ENCODE assay signal across 29 cellular contexts in the genomic region with DNA sequence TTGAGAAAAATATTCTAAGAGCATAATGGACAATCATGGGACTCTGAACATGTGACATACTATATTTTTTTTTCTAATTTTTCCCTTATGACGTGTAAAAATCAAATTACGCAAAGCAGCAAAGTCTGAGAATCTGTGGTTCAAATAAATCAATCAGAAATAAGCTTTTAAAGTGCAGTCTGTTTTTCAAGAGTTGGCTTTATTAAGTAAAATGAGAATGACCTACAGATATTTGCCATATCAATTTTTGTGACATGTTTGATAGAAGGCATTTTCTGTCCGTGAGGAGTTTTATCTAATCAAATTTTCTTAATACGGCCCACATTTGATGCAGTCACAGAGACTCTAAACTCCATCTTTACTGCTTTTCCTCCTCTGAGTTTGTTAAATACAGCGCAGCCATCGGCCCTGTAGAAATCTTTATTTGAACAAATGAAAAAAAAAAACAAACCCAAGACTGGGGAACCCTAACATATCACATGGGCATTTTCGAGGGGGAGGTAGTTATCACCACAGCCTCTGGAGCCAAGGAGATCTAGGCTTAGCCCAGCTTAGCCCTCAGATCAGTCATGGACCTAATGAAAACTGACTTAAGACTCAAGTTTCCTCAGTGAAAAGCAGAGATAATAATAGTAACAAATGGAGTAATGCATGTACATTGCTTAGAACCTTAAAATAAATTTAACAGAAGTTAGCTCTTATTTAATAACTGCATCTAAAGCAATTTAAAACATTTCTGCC.
"Had no signal": no experiment of that assay in that cellular context is flagged by ENCODE, and none has a peak within 500 bp of the region (broad histone marks: within the 10 kb centered on the region; RNA-seq: fewer than 3 reads in every experiment).

No MANE protein-coding gene starts in this region.

- DNase-seq: activated CD4-positive, alpha-beta memory T cell treated with anti-CD3 and anti-CD28 coated beads, Interleukin-2, amount 10 ng/mL, durations not matched to agents 7 days and 5 days; activated CD4-positive, alpha-beta T cell treated with anti-CD3 and anti-CD28 coated beads for 1 hour; activated CD4-positive, alpha-beta T cell treated with anti-CD3 and anti-CD28 coated beads for 4 hours; activated CD4-positive, alpha-beta T cell treated with anti-CD3 and anti-CD28 coated beads, Interleukin-2, amount 10 ng/mL, durations not matched to agents 7 days and 5 days; activated CD4-positive, alpha-beta T cell treated with anti-CD3 and anti-CD28 coated beads, Interleukin-2, amount 50 U/mL, for 4 hours; activated effector memory CD4-positive, alpha-beta T cell treated with anti-CD3 and anti-CD28 coated beads, Interleukin-2, amount 50 U/mL, for 16 hours; activated naive CD4-positive, alpha-beta T cell treated with anti-CD3 and anti-CD28 coated beads for 36 hours; activated naive CD8-positive, alpha-beta T cell treated with anti-CD3 and anti-CD28 coated beads for 36 hours; activated naive CD8-positive, alpha-beta T cell treated with anti-CD3 and anti-CD28 coated beads, Interleukin-2, amount 50 U/mL, for 24 hours; activated T-cell treated with anti-CD3 and anti-CD28 coated beads, Interleukin-2, amount 50 U/mL, for 4 hours; adrenal gland; amygdala; central memory CD4-positive, alpha-beta T cell; cerebellar nuclear complex; colonic mucosa; dorsolateral prefrontal cortex; effector memory CD4-positive, alpha-beta T cell; endodermal cell; foreskin fibroblast; head of caudate nucleus; T-helper 2 cell had no signal

- H3K27ac Mint-ChIP-seq: activated CD4-positive, alpha-beta memory T cell treated with anti-CD3 and anti-CD28 coated beads, Interleukin-2, amount 10 ng/mL, durations not matched to agents 7 days and 5 days; activated CD4-positive, alpha-beta T cell treated with anti-CD3 and anti-CD28 coated beads, Interleukin-2, amount 10 ng/mL, durations not matched to agents 7 days and 5 days; activated naive CD4-positive, alpha-beta T cell treated with anti-CD3 and anti-CD28 coated beads for 36 hours; activated naive CD4-positive, alpha-beta T cell treated with anti-CD3 and anti-CD28 coated beads, Interleukin-2, amount 50 U/mL, for 24 hours; activated naive CD8-positive, alpha-beta T cell treated with anti-CD3 and anti-CD28 coated beads for 36 hours; activated naive CD8-positive, alpha-beta T cell treated with anti-CD3 and anti-CD28 coated beads, Interleukin-2, amount 50 U/mL, for 24 hours; activated T-helper 17 cell treated with anti-CD3 and anti-CD28 coated beads, Interleukin-2, amount 50 U/mL, for 72 hours; endodermal cell; WTC11 had no signal

- H3K27ac ChIP-seq: adrenal gland, ascending aorta, breast epithelium, cardiac muscle cell, colonic mucosa, dorsolateral prefrontal cortex had no signal

- H3K4me3 ChIP-seq: adrenal gland, ascending aorta, breast epithelium, cardiac muscle cell, colonic mucosa, dorsolateral prefrontal cortex had no signal

- H3K27me3 ChIP-seq: adrenal gland, ascending aorta, breast epithelium, cardiac muscle cell, colonic mucosa had no signal

- H3K9me3 ChIP-seq: adrenal gland, ascending aorta, breast epithelium, colonic mucosa had no signal

- ATAC-seq: activated naive CD8-positive, alpha-beta T cell treated with anti-CD3 and anti-CD28 coated beads, Interleukin-2, amount 50 U/mL, for 24 hours; activated T-cell treated with anti-CD3 and anti-CD28 coated beads, Interleukin-2, amount 50 U/mL, for 4 hours; activated T-helper 17 cell treated with anti-CD3 and anti-CD28 coated beads, Interleukin-2, amount 50 U/mL, for 72 hours; esophagus mucosa; WTC11 had no signal

- H3K36me3 ChIP-seq: adrenal gland, ascending aorta, breast epithelium, cardiac muscle cell, colonic mucosa had no signal

- H3K27me3 Mint-ChIP-seq: activated CD4-positive, alpha-beta memory T cell treated with anti-CD3 and anti-CD28 coated beads, Interleukin-2, amount 10 ng/mL, durations not matched to agents 7 days and 5 days; activated CD4-positive, alpha-beta T cell treated with anti-CD3 and anti-CD28 coated beads, Interleukin-2, amount 10 ng/mL, durations not matched to agents 7 days and 5 days had no signal

- H3K36me3 Mint-ChIP-seq: activated naive CD4-positive, alpha-beta T cell treated with anti-CD3 and anti-CD28 coated beads, Interleukin-2, amount 50 U/mL, for 24 hours; activated naive CD8-positive, alpha-beta T cell treated with anti-CD3 and anti-CD28 coated beads for 36 hours; brain; WTC11 had no signal

- H3K4me1 ChIP-seq: adrenal gland, ascending aorta, breast epithelium, colonic mucosa had no signal

- H3K9me3 Mint-ChIP-seq: activated CD4-positive, alpha-beta memory T cell treated with anti-CD3 and anti-CD28 coated beads, Interleukin-2, amount 10 ng/mL, durations not matched to agents 7 days and 5 days; activated CD4-positive, alpha-beta T cell treated with anti-CD3 and anti-CD28 coated beads, Interleukin-2, amount 10 ng/mL, durations not matched to agents 7 days and 5 days; activated naive CD4-positive, alpha-beta T cell treated with anti-CD3 and anti-CD28 coated beads for 36 hours; activated T-cell treated with anti-CD3 and anti-CD28 coated beads, Interleukin-2, amount 50 U/mL, for 4 hours; endodermal cell; WTC11 had no signal

- H3K4me1 Mint-ChIP-seq: activated CD4-positive, alpha-beta memory T cell treated with anti-CD3 and anti-CD28 coated beads, Interleukin-2, amount 10 ng/mL, durations not matched to agents 7 days and 5 days; activated CD4-positive, alpha-beta T cell treated with anti-CD3 and anti-CD28 coated beads, Interleukin-2, amount 10 ng/mL, durations not matched to agents 7 days and 5 days; activated naive CD4-positive, alpha-beta T cell treated with anti-CD3 and anti-CD28 coated beads, Interleukin-2, amount 50 U/mL, for 24 hours; activated naive CD8-positive, alpha-beta T cell treated with anti-CD3 and anti-CD28 coated beads for 36 hours; activated naive CD8-positive, alpha-beta T cell treated with anti-CD3 and anti-CD28 coated beads, Interleukin-2, amount 50 U/mL, for 24 hours; activated T-helper 17 cell treated with anti-CD3 and anti-CD28 coated beads, Interleukin-2, amount 50 U/mL, for 72 hours had no signal

- H3K4me3 Mint-ChIP-seq: activated CD4-positive, alpha-beta memory T cell treated with anti-CD3 and anti-CD28 coated beads, Interleukin-2, amount 10 ng/mL, durations not matched to agents 7 days and 5 days; activated CD4-positive, alpha-beta T cell treated with anti-CD3 and anti-CD28 coated beads, Interleukin-2, amount 10 ng/mL, durations not matched to agents 7 days and 5 days; activated naive CD4-positive, alpha-beta T cell treated with anti-CD3 and anti-CD28 coated beads for 36 hours; activated naive CD4-positive, alpha-beta T cell treated with anti-CD3 and anti-CD28 coated beads, Interleukin-2, amount 50 U/mL, for 24 hours; activated naive CD8-positive, alpha-beta T cell treated with anti-CD3 and anti-CD28 coated beads for 36 hours; activated naive CD8-positive, alpha-beta T cell treated with anti-CD3 and anti-CD28 coated beads, Interleukin-2, amount 50 U/mL, for 24 hours; activated T-cell treated with anti-CD3 and anti-CD28 coated beads, Interleukin-2, amount 50 U/mL, for 4 hours; activated T-helper 17 cell treated with anti-CD3 and anti-CD28 coated beads, Interleukin-2, amount 50 U/mL, for 72 hours; brain; endodermal cell; WTC11 had no signal
